ENCODE assay signal across 8 cellular contexts in genomic region chr6:26240157-26240980, GRCh38.
DNase-seq lines count a peak whose midpoint lies in the region; ATAC-seq and TF ChIP-seq lines count a peak whose summit lies in the region.

No MANE protein-coding gene starts in this region.

- H3K27ac ChIP-seq in BLaER1 (peak overlapping the region; percentile 32; the same call in 1 of the 2 replicates), IMR-90 (ENCODE audit: insufficient read depth, low read length) (peak overlapping the region; percentile 89)

- peak; percentile 94 for TF ChIP-seq POLR2A in IMR-90 (IDR thresholded peaks at IDR 0.05; ENCODE audit: low read depth, low read length)

- H3K4me1 Mint-ChIP-seq in activated T-helper 17 cell treated with anti-CD3 and anti-CD28 coated beads, Interleukin-2, amount 50 U/mL, for 72 hours, result peaks cover 27% of the 10 kb centered on the region

- peak overlapping the region; percentile 98 for H3K23ac ChIP-seq in IMR-90 (ENCODE audit: low read depth, low read length)

- H3K56ac ChIP-seq in IMR-90 (ENCODE audit: extremely low read depth, insufficient read depth, low read length), result peak overlapping the region; percentile 90

- peaks cover 14% of the 10 kb centered on the region for H3K36me3 Mint-ChIP-seq in activated T-helper 17 cell treated with anti-CD3 and anti-CD28 coated beads, Interleukin-2, amount 50 U/mL, for 72 hours (ENCODE audit: low read depth)

- H3K9me3 Mint-ChIP-seq in activated T-helper 17 cell treated with anti-CD3 and anti-CD28 coated beads, Interleukin-2, amount 50 U/mL, for 72 hours, result no peaks in the 10 kb centered on the region

- H3K27me3 Mint-ChIP-seq in activated T-helper 17 cell treated with anti-CD3 and anti-CD28 coated beads, Interleukin-2, amount 50 U/mL, for 72 hours, result no peaks in the 10 kb centered on the region

- H2BK15ac ChIP-seq in IMR-90 (ENCODE audit: low read depth, low read length), result peak overlapping the region; percentile 52; the same call in 2 of the 3 replicates

- peak overlapping the region; percentile 90 for H2AK9ac ChIP-seq in IMR-90 (replicated peaks; ENCODE audit: low read depth, low read length, poor library complexity)

- peaks cover 34% of the 10 kb centered on the region for H3K9me3 ChIP-seq in BLaER1
- no peaks in the 10 kb centered on the region for H3K9me3 ChIP-seq in IMR-90 (ENCODE audit: control insufficient read depth, insufficient read depth, low read length)

- peak overlapping the region; percentile 61 for H3K4me2 ChIP-seq in BLaER1
- peak overlapping the region; percentile 73 for H3K4me2 ChIP-seq in IMR-90 (ENCODE audit: low read depth, low read length)

- no peak for TF ChIP-seq RAD21 in IMR-90 (IDR thresholded peaks at IDR 0.05; ENCODE audit: low read length)

- in situ Hi-C loops in IMR-90 (cut with MboI; ENCODE audit: low sequenced_read_pairs), result no loop called here

- dilution Hi-C loops in IMR-90 (cut with HindIII; ENCODE audit: low sequenced_read_pairs, unreplicated experiment), result no loop called here

- peak overlapping the region; percentile 88 for H2BK120ac ChIP-seq in IMR-90 (ENCODE audit: low read depth, low read length)

- no peaks in the 10 kb centered on the region for H3K36me3 ChIP-seq in BLaER1
- no peaks in the 10 kb centered on the region for H3K36me3 ChIP-seq in IMR-90 (ENCODE audit: control insufficient read depth, insufficient read depth, low read length)

- BruUV-seq in IMR-90 (replicated peaks; lab: Mats Ljungman, UMichigan), result TSS peak; percentile 99

- peak overlapping the region; percentile 58 for H3K18ac ChIP-seq in IMR-90 (ENCODE audit: low read depth, low read length)

- peaks cover 0 to 4% of the 10 kb centered on the region in 2 experiments; a peak in 1 of 4 replicates for H3K79me1 ChIP-seq in IMR-90 (ENCODE audit: low read depth in 1 of 2, low read length in 2 of 2)

- H3K14ac ChIP-seq in IMR-90 (replicated peaks; ENCODE audit: low read depth, low read length), result peak overlapping the region; percentile 92

- ATAC-seq in GM19455 (IDR thresholded peaks at IDR 0.05; ENCODE audit: unreplicated experiment) (peak; percentile 68), IMR-90 (ENCODE audit: low read depth) (peak; percentile 93)
- peak; percentile 79 for ATAC-seq in activated T-helper 17 cell treated with anti-CD3 and anti-CD28 coated beads, Interleukin-2, amount 50 U/mL, for 72 hours (replicated peaks)

- H4K5ac ChIP-seq in IMR-90 (ENCODE audit: low read depth, low read length), result peak overlapping the region; percentile 74

- peak overlapping the region; percentile 59 for H3K4me3 ChIP-seq in BLaER1
- H3K4me3 ChIP-seq in IMR-90 (ENCODE audit: insufficient read depth, low read depth, low read length), result peak overlapping the region; percentile 53

- H3K4me1 ChIP-seq in BLaER1 (peaks cover 15% of the 10 kb centered on the region), IMR-90 (ENCODE audit: control insufficient read depth, insufficient read depth, low read length) (no peaks in the 10 kb centered on the region)

- DNase-seq in IMR-90, result peak; percentile 93
- peak; percentile 99 for DNase-seq in foreskin melanocyte
- DNase-seq in renal cortical epithelial cell (ENCODE audit: low read depth), result peak; percentile 85
- DNase-seq in NCI-H1105 treated with DMSO at 0.1 percent for 48 hours (lab: John Stamatoyannopoulos, UW), result no peak
- DNase-seq in NCI-H510A treated with DMSO at 0.1 percent for 48 hours (lab: John Stamatoyannopoulos, UW), result no peak

- H2BK20ac ChIP-seq in IMR-90 (ENCODE audit: low read depth, low read length), result peak overlapping the region; percentile 38

- peak overlapping the region; percentile 88 for H3K4me3 Mint-ChIP-seq in activated T-helper 17 cell treated with anti-CD3 and anti-CD28 coated beads, Interleukin-2, amount 50 U/mL, for 72 hours

- peak overlapping the region; percentile 84; the same call in 1 of the 2 replicates for H2AK5ac ChIP-seq in IMR-90 (ENCODE audit: low read depth, low read length)

- H3K9ac ChIP-seq in BLaER1 (peak overlapping the region; percentile 38; the same call in 1 of the 2 replicates), IMR-90 (ENCODE audit: low read depth, low read length) (peak overlapping the region; percentile 74)

- peaks cover 24% of the 10 kb centered on the region for H3K27me3 ChIP-seq in BLaER1
- H3K27me3 ChIP-seq in IMR-90 (ENCODE audit: control insufficient read depth, insufficient read depth, low read length), result no peaks in the 10 kb centered on the region

- WGBS in IMR-90 (ENCODE audit: extremely low coverage in 2 of 2, insufficient read length in 1 of 2), 2 experiments, result 4% methylated on average over 14 of the region's 48 CpGs; no CpG with 5 or more reads in 1 of the 2 experiments

- peaks cover 3% of the 10 kb centered on the region; the same call in 1 of the 2 replicates for H3K9me1 ChIP-seq in IMR-90 (ENCODE audit: insufficient read depth, low read length)

- peak overlapping the region; percentile 91 for H3K4ac ChIP-seq in IMR-90 (ENCODE audit: low read depth, low read length)

- H4K20me1 ChIP-seq in BLaER1 (no peaks in the 10 kb centered on the region), IMR-90 (ENCODE audit: insufficient read depth, low read length) (no peaks in the 10 kb centered on the region)

- POLR2A ChIA-PET in IMR-90 (lab: Charles Lee; ENCODE audit: unreplicated experiment), result interaction anchor here (0.5 kb wide), 1 partner anchor 10 kb away, joined by 3 read pairs; no protein-coding TSS in a partner anchor

- CTCF ChIA-PET in IMR-90 (lab: Yijun Ruan, JAX), result no interaction called here

- H4K91ac ChIP-seq in IMR-90 (ENCODE audit: insufficient read depth, low read depth, low read length), result peak overlapping the region; percentile 68

- intact Hi-C loops in IMR-90 (cut with micrococcal nuclease), result loop anchor here (1.0 to 2.0 kb wide), 2 partner anchors 10 to 44 kb away; a partner anchor contains a TSS

- H4K8ac ChIP-seq in IMR-90 (ENCODE audit: low read depth in 2 of 2, low read length in 2 of 2), result peak overlapping the region; percentile 69 to 85

- peak overlapping the region; percentile 87 for H2BK5ac ChIP-seq in IMR-90 (ENCODE audit: low read depth, low read length, poor library complexity, severe bottlenecking)

- no peak for TF ChIP-seq CTCF in IMR-90 (conservative IDR thresholded peaks at IDR 0.05; ENCODE audit: low read depth, low read length)

- H3K27ac Mint-ChIP-seq in activated T-helper 17 cell treated with anti-CD3 and anti-CD28 coated beads, Interleukin-2, amount 50 U/mL, for 72 hours, result peak overlapping the region; percentile 92

- peak overlapping the region; percentile 89 for H2AFZ ChIP-seq in IMR-90 (replicated peaks; ENCODE audit: low read length, poor library complexity)

TF ChIP-seq in IMR-90, 13 proteins besides CTCF, POLR2A, EP300 and RAD21:
- TF ChIP-seq BHLHE40 (IDR thresholded peaks at IDR 0.05; ENCODE audit: low read depth, low read length) (no peak), MXI1 (IDR thresholded peaks at IDR 0.05; ENCODE audit: borderline replicate concordance, low read depth, low read length) (no peak), CHD1 (IDR thresholded peaks at IDR 0.05; ENCODE audit: low read depth, low read length) (no peak), FOS (IDR thresholded peaks at IDR 0.05; ENCODE audit: low read depth, low read length) (no peak), USF2 (IDR thresholded peaks at IDR 0.05; ENCODE audit: low read depth, low read length) (no peak), RFX5 (IDR thresholded peaks at IDR 0.05; ENCODE audit: low read depth, low read length) (no peak), MAZ (IDR thresholded peaks at IDR 0.05; ENCODE audit: borderline replicate concordance, low read depth, low read length) (no peak; the same call in 1 of the 2 replicates), SMC3 (IDR thresholded peaks at IDR 0.05; ENCODE audit: low read depth, low read length) (no peak), ELK1 (IDR thresholded peaks at IDR 0.05; ENCODE audit: borderline replicate concordance, low read depth, low read length) (no peak), MAFK (IDR thresholded peaks at IDR 0.05; ENCODE audit: low read depth, low read length) (no peak), CEBPB (IDR thresholded peaks at IDR 0.05; ENCODE audit: low read depth, low read length) (no peak), RCOR1 (IDR thresholded peaks at IDR 0.05; ENCODE audit: insufficient replicate concordance, low read length) (no peak), NFE2L2 (IDR thresholded peaks at IDR 0.05; ENCODE audit: low read depth, low read length) (no peak)

Comparison
In these comparisons a context has a peak if more than half of its experiments do, and no peak if none do; other contexts are left out.
1. DNase-seq: peak in IMR-90 (single experiment), foreskin melanocyte (single experiment) and renal cortical epithelial cell (single experiment); none in NCI-H1105 treated with DMSO at 0.1 percent for 48 hours (single experiment) and NCI-H510A treated with DMSO at 0.1 percent for 48 hours (single experiment).
2. Peak in every context shown above with its lines, with median percentiles within 50 percentile points of each other: ATAC-seq.